Comparison of ENCODE assay signal across 8 cellular contexts in genomic region chr1:112390775-112391602, GRCh38. TPM values are rescaled to one million over a fixed set of nuclear protein-coding genes. Genes with fewer than 3 reads are reported as not detected.
DNase-seq lines count a peak whose midpoint lies in the region; ATAC-seq and TF ChIP-seq lines count a peak whose summit lies in the region.

No MANE protein-coding gene starts in this region.

- peaks cover 18 to 27% (median 24%) of the 10 kb centered on the region in 3 donors for H3K4me1 Mint-ChIP-seq in naive B cell

- H3K27ac ChIP-seq in KMS-11 (no peak overlapping the region), esophagus squamous epithelium (peak overlapping the region; percentile 83 to 98 (median 95))

- no peaks in the 10 kb centered on the region for H3K36me3 Mint-ChIP-seq in naive B cell

- H3K36me3 ChIP-seq in KMS-11 (ENCODE audit: insufficient read depth) (no peaks in the 10 kb centered on the region), esophagus squamous epithelium (no peaks in the 10 kb centered on the region)

- ATAC-seq in GM21529 (IDR thresholded peaks at IDR 0.05; ENCODE audit: unreplicated experiment) (peak; percentile 65), naive B cell (ENCODE audit: low read depth in 2 of 2) (peak; percentile 88 to 91)

- peak overlapping the region in 6 of 8 donors; percentile 9 to 80 (median 34) for H3K4me3 Mint-ChIP-seq in naive B cell

- no peaks in the 10 kb centered on the region for H4K20me1 ChIP-seq in KMS-11 (ENCODE audit: insufficient read depth)

- H3K27ac Mint-ChIP-seq in naive B cell: peak overlapping the region in 4 of 6 donors; percentile 26 to 67 (median 50)

- H3K4me3 ChIP-seq in KMS-11 (IDR thresholded peaks at IDR 0.05; ENCODE audit: insufficient read depth, low read depth, low read length) (no peak overlapping the region), esophagus squamous epithelium (peak overlapping the region; percentile 22 to 64 (median 47))

- intact Hi-C loops in esophagus squamous epithelium (cut with DNase I): loop anchor here (2.0 to 5.0 kb wide), 2 partner anchors 74 to 316 kb away; partner anchors contain the start of gene RHOC

- no peaks in the 10 kb centered on the region for H3K27me3 ChIP-seq in KMS-11 (ENCODE audit: insufficient read depth, low read depth)
- no peaks in the 10 kb centered on the region for H3K27me3 ChIP-seq in esophagus squamous epithelium

- DNase-seq in Caki2 (ENCODE audit: low read depth): peak; percentile 86
- DNase-seq in activated T-cell treated with anti-CD3 and anti-CD28 coated beads, Interleukin-2, amount 50 U/mL, for 48 hours: peak; percentile 89
- peak; percentile 28 for DNase-seq in esophagus squamous epithelium (lab: John Stamatoyannopoulos, UW)
- DNase-seq in naive B cell: peak; percentile 81
- peak; percentile 57 to 68 for DNase-seq in stimulated activated CD8-positive, alpha-beta memory T cell treated with anti-CD3 and anti-CD28 coated beads, Interleukin-7, amount 100 ng/mL, for 48 hours (ENCODE audit: extremely low read depth in 1 of 2, low read depth in 1 of 2)

- WGBS in esophagus squamous epithelium, 2 donors: 2% methylated on average over 12 to 13 of the region's 15 CpGs

- TF ChIP-seq CTCF in KMS-11 (conservative IDR thresholded peaks at IDR 0.05; ENCODE audit: low read depth, low read length) (peak; percentile 76), esophagus squamous epithelium (IDR thresholded peaks at IDR 0.05) (peak; percentile 86 to 98 (median 96))

- no peaks in the 10 kb centered on the region for H3K9me3 ChIP-seq in esophagus squamous epithelium

- in situ Hi-C loops in Caki2 (cut with HindIII; ENCODE audit: low pct_unique_long_range_greater_than_20kb, low sequenced_read_pairs): no loop called here

- peaks cover 13 to 31% (median 29%) of the 10 kb centered on the region in 3 donors for H3K27me3 Mint-ChIP-seq in naive B cell

- H3K4me1 ChIP-seq in KMS-11 (ENCODE audit: low read depth, poor library complexity, severe bottlenecking) (peaks cover 5% of the 10 kb centered on the region), esophagus squamous epithelium (peaks cover 27 to 56% (median 29%) of the 10 kb centered on the region in 3 donors)

- H3K9me3 Mint-ChIP-seq in naive B cell: no peaks in the 10 kb centered on the region

- no peaks in the 10 kb centered on the region for H3K79me2 ChIP-seq in KMS-11 (ENCODE audit: insufficient read depth, low read depth)

- H3K9ac ChIP-seq in KMS-11: peak overlapping the region; percentile 35; the same call in 1 of the 2 replicates

- TF ChIP-seq POLR2A in esophagus squamous epithelium (IDR thresholded peaks at IDR 0.05): peak in 1 of 4 donors; percentile 12

- H2AFZ ChIP-seq in KMS-11 (ENCODE audit: low read depth): peak overlapping the region; percentile 88; the same call in 1 of the 2 replicates

- peak overlapping the region; percentile 27 for H3K4me2 ChIP-seq in KMS-11

TF ChIP-seq in PFSK-1, 5 proteins besides CTCF, POLR2A, EP300 and RAD21:
- 0 out of 2 replicates have a peak, but pooled peaks have one; percentile 46 for TF ChIP-seq SIN3A (IDR thresholded peaks at IDR 0.05; ENCODE audit: borderline replicate concordance, insufficient read depth, low read length)
- no peak for TF ChIP-seq FOXP2 (optimal IDR thresholded peaks at IDR 0.05; ENCODE audit: borderline replicate concordance, extremely low read depth, extremely low read length, insufficient read depth)

RNA-seq across cellular contexts. Expression of gene CTTNBP2NL, which starts 5.0 kb away (rescaled TPM):
- 4.8 and 10.6 TPM in 2 replicates for total RNA-seq in Caki2 (2014; rRNA removed; shearing (Covaris generic); ENCODE audit: low replicate concordance)
- 5.6 TPM for polyA plus RNA-seq in PFSK-1 (2012; ENCODE audit: insufficient read length, low read depth)
- total RNA-seq in esophagus squamous epithelium: 10 to 100 TPM; 19.6 to 26.3 (median 22.8) TPM
- 1 to 10 TPM in 3 of 6 donors, under 1 TPM in 3; 0.19 to 2.7 (median 1.0) TPM for polyA plus RNA-seq in naive B cell (ENCODE audit: low read depth in 6 of 6)

Comparison
In these comparisons a context has a peak if more than half of its experiments do, and no peak if none do; other contexts are left out.
1. DNase-seq: peak in every context shown above with its lines; median percentile 89 in activated T-cell treated with anti-CD3 and anti-CD28 coated beads, Interleukin-2, amount 50 U/mL, for 48 hours; 86 in Caki2; 81 in naive B cell; 62 in stimulated activated CD8-positive, alpha-beta memory T cell treated with anti-CD3 and anti-CD28 coated beads, Interleukin-7, amount 100 ng/mL, for 48 hours; 28 in esophagus squamous epithelium.